In the genomic region with DNA sequence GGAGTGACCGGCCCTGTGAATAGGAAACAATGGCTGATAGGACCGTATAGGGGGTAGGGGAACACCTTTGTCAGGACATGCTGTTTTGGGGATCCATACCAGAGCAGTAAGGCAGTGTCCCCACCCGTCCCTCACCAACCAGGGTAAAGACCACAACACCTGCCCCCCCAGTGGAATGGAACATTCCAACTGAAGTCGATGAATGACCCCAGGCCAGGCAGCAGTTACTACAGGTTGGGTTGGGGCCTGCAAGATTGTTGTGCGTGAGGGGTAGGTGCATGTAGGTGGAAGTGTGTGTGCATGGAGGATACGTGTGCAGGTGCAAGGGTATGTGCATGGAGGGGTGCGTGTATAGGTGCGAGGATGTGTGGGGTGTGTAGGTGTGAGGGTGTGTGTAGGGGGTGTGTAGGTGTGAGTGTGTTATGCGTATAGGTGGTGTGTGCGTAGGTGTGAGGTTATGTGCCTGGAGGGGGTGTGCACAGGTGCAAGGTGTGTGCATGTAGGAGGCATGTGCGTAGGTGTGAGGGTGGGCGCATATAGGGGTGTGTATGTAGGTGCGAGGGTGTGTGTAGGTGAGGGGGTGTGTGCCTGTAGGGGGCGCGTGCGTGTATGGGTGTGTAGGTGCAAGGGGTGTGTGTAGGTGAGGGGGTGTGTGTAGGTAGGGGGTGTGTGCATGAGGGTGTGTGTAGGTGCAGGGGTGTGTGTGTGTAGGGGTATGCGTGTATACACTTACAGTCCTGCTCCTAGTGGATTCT, we compare ENCODE assay signal across 8 cellular contexts. TPM values are rescaled to one million over a fixed set of nuclear protein-coding genes. Genes with fewer than 3 reads are reported as not detected.
DNase-seq lines count a peak whose midpoint lies in the region; ATAC-seq and TF ChIP-seq lines count a peak whose summit lies in the region.

No MANE protein-coding gene starts in this region.

- intact Hi-C loops in activated CD4-positive, alpha-beta T cell treated with anti-CD3 and anti-CD28 coated beads, Interleukin-2, amount 10 ng/mL, durations not matched to agents 24 days and 14 days (cut with micrococcal nuclease) = no loop called here

- H3K9me3 Mint-ChIP-seq in activated CD4-positive, alpha-beta T cell treated with anti-CD3 and anti-CD28 coated beads, Interleukin-2, amount 10 ng/mL, durations not matched to agents 24 days and 14 days = no peaks in the 10 kb centered on the region
- H3K9me3 Mint-ChIP-seq in activated CD4-positive, alpha-beta T cell treated with anti-CD3 and anti-CD28 coated beads, Interleukin-2, amount 10 ng/mL, durations not matched to agents 7 days and 5 days = no peaks in the 10 kb centered on the region
- H3K9me3 Mint-ChIP-seq in stimulated activated naive CD8-positive, alpha-beta T cell treated with anti-CD3 and anti-CD28 coated beads, Interleukin-15, amount 100 ng/mL, for 72 hours = no peaks in the 10 kb centered on the region

- CTCF ChIA-PET in activated CD4-positive, alpha-beta T cell treated with anti-CD3 and anti-CD28 coated beads, Interleukin-2, amount 10 ng/mL, durations not matched to agents 7 days and 5 days (lab: Charles Lee) = interaction anchor here (1.9 to 2.6 kb wide), 2 partner anchors 11 to 68 kb away, joined by 7 to 10 read pairs; no protein-coding TSS in a partner anchor

- H3K4me3 Mint-ChIP-seq in activated CD4-positive, alpha-beta T cell treated with anti-CD3 and anti-CD28 coated beads, Interleukin-2, amount 10 ng/mL, durations not matched to agents 24 days and 14 days = peak overlapping the region; percentile 90
- peak overlapping the region; percentile 83 for H3K4me3 Mint-ChIP-seq in activated CD4-positive, alpha-beta T cell treated with anti-CD3 and anti-CD28 coated beads, Interleukin-2, amount 10 ng/mL, durations not matched to agents 7 days and 5 days
- peak overlapping the region; percentile 82 to 96 for H3K4me3 Mint-ChIP-seq in stimulated activated naive CD8-positive, alpha-beta T cell treated with anti-CD3 and anti-CD28 coated beads, Interleukin-15, amount 100 ng/mL, for 72 hours

- peak overlapping the region; percentile 30 for H3K27ac Mint-ChIP-seq in activated CD4-positive, alpha-beta T cell treated with anti-CD3 and anti-CD28 coated beads, Interleukin-2, amount 10 ng/mL, durations not matched to agents 24 days and 14 days
- H3K27ac Mint-ChIP-seq in activated CD4-positive, alpha-beta T cell treated with anti-CD3 and anti-CD28 coated beads, Interleukin-2, amount 10 ng/mL, durations not matched to agents 7 days and 5 days = peak overlapping the region; percentile 94
- peak overlapping the region; percentile 85 to 95 for H3K27ac Mint-ChIP-seq in stimulated activated naive CD8-positive, alpha-beta T cell treated with anti-CD3 and anti-CD28 coated beads, Interleukin-15, amount 100 ng/mL, for 72 hours

- DNase-seq in activated CD4-positive, alpha-beta T cell treated with anti-CD3 and anti-CD28 coated beads, Interleukin-2, amount 10 ng/mL, durations not matched to agents 24 days and 14 days = peak; percentile 69
- DNase-seq in activated CD4-positive, alpha-beta T cell treated with anti-CD3 and anti-CD28 coated beads for 48 hours = no peak
- no peak for DNase-seq in activated CD4-positive, alpha-beta T cell treated with anti-CD3 and anti-CD28 coated beads, Interleukin-2, amount 10 ng/mL, durations not matched to agents 7 days and 5 days
- DNase-seq in fibroblast of pulmonary artery (ENCODE audit: low read depth) = no peak
- DNase-seq in stimulated activated naive CD8-positive, alpha-beta T cell treated with anti-CD3 and anti-CD28 coated beads, Interleukin-15, amount 100 ng/mL, for 72 hours = no peak
- DNase-seq in NCI-H446 treated with DMSO at 0.1 percent for 48 hours (lab: John Stamatoyannopoulos, UW) = no peak
- no peak for DNase-seq in left lobe of liver (ENCODE audit: low spot score)

- H3K4me3 ChIP-seq in fibroblast of pulmonary artery (replicated peaks; ENCODE audit: low read depth, low read length) = peak overlapping the region; percentile 76

- peaks cover 18% of the 10 kb centered on the region for H3K36me3 Mint-ChIP-seq in activated CD4-positive, alpha-beta T cell treated with anti-CD3 and anti-CD28 coated beads, Interleukin-2, amount 10 ng/mL, durations not matched to agents 24 days and 14 days (ENCODE audit: low read depth)
- H3K36me3 Mint-ChIP-seq in activated CD4-positive, alpha-beta T cell treated with anti-CD3 and anti-CD28 coated beads, Interleukin-2, amount 10 ng/mL, durations not matched to agents 7 days and 5 days (ENCODE audit: low read depth) = peaks cover 2% of the 10 kb centered on the region

- TF ChIP-seq CTCF in fibroblast of pulmonary artery (IDR thresholded peaks at IDR 0.05; ENCODE audit: low read length, missing control alignments) = no peak

- ATAC-seq in stimulated activated naive CD8-positive, alpha-beta T cell treated with anti-CD3 and anti-CD28 coated beads, Interleukin-15, amount 100 ng/mL, for 72 hours = peak; percentile 6
- ATAC-seq in GM18870 (IDR thresholded peaks at IDR 0.05; ENCODE audit: unreplicated experiment) = no peak
- no peak for ATAC-seq in left lobe of liver

- H3K4me1 Mint-ChIP-seq in activated CD4-positive, alpha-beta T cell treated with anti-CD3 and anti-CD28 coated beads, Interleukin-2, amount 10 ng/mL, durations not matched to agents 24 days and 14 days = peaks cover 33% of the 10 kb centered on the region
- H3K4me1 Mint-ChIP-seq in activated CD4-positive, alpha-beta T cell treated with anti-CD3 and anti-CD28 coated beads, Interleukin-2, amount 10 ng/mL, durations not matched to agents 7 days and 5 days = peaks cover 42% of the 10 kb centered on the region
- H3K4me1 Mint-ChIP-seq in stimulated activated naive CD8-positive, alpha-beta T cell treated with anti-CD3 and anti-CD28 coated beads, Interleukin-15, amount 100 ng/mL, for 72 hours = peaks cover 84% of the 10 kb centered on the region

- POLR2A ChIA-PET in activated CD4-positive, alpha-beta T cell treated with anti-CD3 and anti-CD28 coated beads, Interleukin-2, amount 10 ng/mL, durations not matched to agents 7 days and 5 days (lab: Charles Lee) = no interaction called here

- H3K27me3 Mint-ChIP-seq in activated CD4-positive, alpha-beta T cell treated with anti-CD3 and anti-CD28 coated beads, Interleukin-2, amount 10 ng/mL, durations not matched to agents 24 days and 14 days = no peaks in the 10 kb centered on the region
- no peaks in the 10 kb centered on the region for H3K27me3 Mint-ChIP-seq in activated CD4-positive, alpha-beta T cell treated with anti-CD3 and anti-CD28 coated beads, Interleukin-2, amount 10 ng/mL, durations not matched to agents 7 days and 5 days
- H3K27me3 Mint-ChIP-seq in stimulated activated naive CD8-positive, alpha-beta T cell treated with anti-CD3 and anti-CD28 coated beads, Interleukin-15, amount 100 ng/mL, for 72 hours = no peaks in the 10 kb centered on the region

RNA-seq across cellular contexts. Expression of gene PISD, which starts 32.9 kb away (rescaled TPM):
- total RNA-seq in activated CD4-positive, alpha-beta T cell treated with anti-CD3 and anti-CD28 coated beads, Interleukin-2, amount 10 ng/mL, durations not matched to agents 24 days and 14 days = 44.9 and 52.1 TPM in 2 replicates
- total RNA-seq in activated CD4-positive, alpha-beta T cell treated with anti-CD3 and anti-CD28 coated beads, Interleukin-2, amount 10 ng/mL, durations not matched to agents 7 days and 5 days = 10 to 100 TPM; 19.4 to 19.6 TPM
- 16.0 TPM for total RNA-seq in left lobe of liver

Comparison
In these comparisons a context has a peak if more than half of its experiments do, and no peak if none do; other contexts are left out.
1. H3K27ac Mint-ChIP-seq: peak in every context shown above with its lines; median percentile 94 in activated CD4-positive, alpha-beta T cell treated with anti-CD3 and anti-CD28 coated beads, Interleukin-2, amount 10 ng/mL, durations not matched to agents 7 days and 5 days; 90 in stimulated activated naive CD8-positive, alpha-beta T cell treated with anti-CD3 and anti-CD28 coated beads, Interleukin-15, amount 100 ng/mL, for 72 hours; 30 in activated CD4-positive, alpha-beta T cell treated with anti-CD3 and anti-CD28 coated beads, Interleukin-2, amount 10 ng/mL, durations not matched to agents 24 days and 14 days.